10 cellular contexts compared by ENCODE assay signal in genomic region chr16:89444151-89444723, GRCh38. TPM values are rescaled to one million over a fixed set of nuclear protein-coding genes. Genes with fewer than 3 reads are reported as not detected.
DNase-seq lines count a peak whose midpoint lies in the region; ATAC-seq, FAIRE-seq and TF ChIP-seq lines count a peak whose summit lies in the region.
"Had no signal": no experiment of that assay in that cellular context is flagged by ENCODE, and none has a peak within 500 bp of the region (broad histone marks: within the 10 kb centered on the region; RNA-seq: fewer than 3 reads in every experiment).

No MANE protein-coding gene starts in this region.

- no peak overlapping the region for H2AFZ ChIP-seq in K562 (ENCODE audit: low read depth, low read length)
- no peak overlapping the region for H2AFZ ChIP-seq in neural progenitor cell (replicated peaks)

- intact Hi-C loops in CD4-positive, alpha-beta T cell (cut with DNase I, micrococcal nuclease) = loop anchor here (5.0 kb wide), 2 partner anchors 37 to 38 kb away; no protein-coding TSS in a partner anchor
- intact Hi-C loops in K562 (cut with micrococcal nuclease) = no loop called here
- intact Hi-C loops in ovary (cut with DNase I) = no loop called here

- H3K4me3 Mint-ChIP-seq in CD4-positive, alpha-beta T cell = peak overlapping the region; percentile 75
- no peak overlapping the region for H3K4me3 Mint-ChIP-seq in neural progenitor cell

- H3K4me1 ChIP-seq in HUES48 (ENCODE audit: control insufficient read depth, insufficient read depth, low read length) (peaks cover 47% of the 10 kb centered on the region), K562 (replicated peaks in 1 of 2; ENCODE audit: control insufficient read depth in 2 of 2, insufficient read depth in 2 of 2, low read length in 2 of 2) (peaks cover 47 to 61% of the 10 kb centered on the region in 2 experiments), neural progenitor cell (peaks cover 49% of the 10 kb centered on the region), ovary (ENCODE audit: insufficient read depth) (peaks cover 35% of the 10 kb centered on the region)

- H3K36me3 Mint-ChIP-seq in CD4-positive, alpha-beta T cell (ENCODE audit: low read depth) = peaks cover 9% of the 10 kb centered on the region
- H3K36me3 Mint-ChIP-seq in neural progenitor cell = peaks cover 8% of the 10 kb centered on the region

- TF ChIP-seq EP300 in K562 (IDR thresholded peaks at IDR 0.05; ENCODE audit: low read length) (no peak), ovary (IDR thresholded peaks at IDR 0.05) (no peak)

- 56% methylated on average over 3 of the region's 8 CpGs for WGBS in K562 (ENCODE audit: insufficient coverage, low coverage, missing lambda C conversion rate)
- WGBS in ovary, 3 donors = 51 to 60% (median 56%) methylated on average over 8 of the region's 8 CpGs

- no peaks in the 10 kb centered on the region for H3K27me3 Mint-ChIP-seq in CD4-positive, alpha-beta T cell
- peaks cover 10% of the 10 kb centered on the region for H3K27me3 Mint-ChIP-seq in neural progenitor cell (ENCODE audit: insufficient read depth, low read depth)

- H3K9me3 ChIP-seq in CD4-positive, alpha-beta T cell (ENCODE audit: control insufficient read depth, low read length) = no peaks in the 10 kb centered on the region
- H3K9me3 ChIP-seq in HUES48 (ENCODE audit: control insufficient read depth, insufficient read depth, low read length) (no peaks in the 10 kb centered on the region), K562 (replicated peaks; ENCODE audit: control insufficient read depth, insufficient read depth, low read depth, low read length) (no peaks in the 10 kb centered on the region), neural progenitor cell (ENCODE audit: low read depth) (no peaks in the 10 kb centered on the region), ovary (no peaks in the 10 kb centered on the region)
- H3K9me3 ChIP-seq: adrenal gland had no signal

- no peaks in the 10 kb centered on the region for H3K27me3 ChIP-seq in CD4-positive, alpha-beta T cell (ENCODE audit: control insufficient read depth, insufficient read depth, low read length)
- no peaks in the 10 kb centered on the region for H3K27me3 ChIP-seq in HUES48 (ENCODE audit: control insufficient read depth, insufficient read depth, low read length)
- H3K27me3 ChIP-seq in K562 (ENCODE audit: control insufficient read depth in 2 of 2, insufficient read depth in 2 of 2, low read length in 2 of 2) = no peaks in the 10 kb centered on the region
- no peaks in the 10 kb centered on the region for H3K27me3 ChIP-seq in neural progenitor cell
- no peaks in the 10 kb centered on the region for H3K27me3 ChIP-seq in ovary
- H3K27me3 ChIP-seq: adrenal gland had no signal

- no peak overlapping the region for H3K27ac ChIP-seq in CD4-positive, alpha-beta T cell (ENCODE audit: low read depth, low read length)
- H3K27ac ChIP-seq in HUES48 (ENCODE audit: low read depth, low read length) = peak overlapping the region; percentile 38
- H3K27ac ChIP-seq in K562 (ENCODE audit: extremely low read depth, low read depth, low read length) = peak overlapping the region; percentile 28; the same call in 1 of the 3 replicates
- peak overlapping the region; percentile 54 for H3K27ac ChIP-seq in neural progenitor cell
- H3K27ac ChIP-seq in ovary = peak overlapping the region in 1 of 2 donors; percentile 33
- no peak overlapping the region for H3K27ac ChIP-seq in caudate nucleus (ENCODE audit: low read depth, low read length)

- POLR2A ChIA-PET in CD4-positive, alpha-beta T cell (lab: Charles Lee) = interaction anchor here (1.0 to 3.2 kb wide), 3 partner anchors 9 to 45 kb away, joined by 4 to 15 read pairs (median 4); no protein-coding TSS in a partner anchor
- POLR2A ChIA-PET in K562 (lab: Yijun Ruan, JAX) = interaction anchor here (1.0 to 1.3 kb wide), 3 partner anchors 18 to 75 kb away, joined by 3 to 8 read pairs (median 3); no protein-coding TSS in a partner anchor

- no peak for DNase-seq in CD4-positive, alpha-beta T cell
- peak in 1 of 4 experiments; percentile 30 for DNase-seq in K562 (ENCODE audit: extremely low read depth in 1 of 4, low spot score in 3 of 4)
- no peak for DNase-seq in neural progenitor cell (ENCODE audit: low spot score)
- DNase-seq in midbrain (lab: John Stamatoyannopoulos, UW) = no peak
- DNase-seq in ovary = no peak
- no peak for DNase-seq in caudate nucleus (lab: John Stamatoyannopoulos, UW)
- DNase-seq: stimulated activated CD4-positive, alpha-beta T cell treated with anti-CD3 and anti-CD28 coated beads, Interleukin-12 subunit alpha, Interleukin-12 subunit beta, amount 100 ng/mL, for 4 hours; stimulated activated naive CD4-positive, alpha-beta T cell treated with Interleukin-2 at 50 U/mL for 16 hours had no signal

- H3K79me2 ChIP-seq in K562 (ENCODE audit: control insufficient read depth, insufficient read depth, low read length) = peaks cover 99% of the 10 kb centered on the region
- peaks cover 100% of the 10 kb centered on the region for H3K79me2 ChIP-seq in neural progenitor cell (ENCODE audit: low read depth)

- H3K4me1 Mint-ChIP-seq in CD4-positive, alpha-beta T cell (ENCODE audit: low read depth) = peaks cover 33% of the 10 kb centered on the region
- H3K4me1 Mint-ChIP-seq in neural progenitor cell = peaks cover 67% of the 10 kb centered on the region

- CTCF ChIA-PET in CD4-positive, alpha-beta T cell (lab: Charles Lee) = no interaction called here
- CTCF ChIA-PET in K562 (lab: Yijun Ruan, JAX; ENCODE audit: low intra/inter-chr PET ratio) = no interaction called here

- BruUV-seq in K562 (replicated peaks; lab: Mats Ljungman, UMichigan) = no TSS peak

- H3K4me2 ChIP-seq in K562 (ENCODE audit: insufficient read depth, low read length) = no peak overlapping the region
- H3K4me2 ChIP-seq in neural progenitor cell = no peak overlapping the region

- ATAC-seq in CD4-positive, alpha-beta T cell (ENCODE audit: poor library complexity) = no peak
- ATAC-seq in K562 = peak; percentile 13; the same call in 1 of the 3 replicates

- H4K20me1 ChIP-seq in K562 (replicated peaks; ENCODE audit: control insufficient read depth, insufficient read depth, low read length) (peaks cover 92% of the 10 kb centered on the region), neural progenitor cell (ENCODE audit: low read depth) (peaks cover 100% of the 10 kb centered on the region)

- no peak for TF ChIP-seq CTCF in CD4-positive, alpha-beta T cell (IDR thresholded peaks at IDR 0.05)
- TF ChIP-seq CTCF in K562 (IDR thresholded peaks at IDR 0.05 in 2 of 3, conservative IDR thresholded peaks at IDR 0.05 in 1 of 3; ENCODE audit: insufficient read depth in 2 of 3, low read depth in 1 of 3, low read length in 3 of 3) (no peak), neural progenitor cell (IDR thresholded peaks at IDR 0.05) (no peak), ovary (IDR thresholded peaks at IDR 0.05) (no peak)

- no peak for TF ChIP-seq RAD21 in K562 (CRISPR knock-in tag; conservative IDR thresholded peaks at IDR 0.05 in 1 of 2, IDR thresholded peaks at IDR 0.05 in 1 of 2)

- H3K36me3 ChIP-seq in HUES48 (ENCODE audit: control insufficient read depth, insufficient read depth, low read length) (no peaks in the 10 kb centered on the region), K562 (ENCODE audit: control insufficient read depth, insufficient read depth, low read length) (peaks cover 13% of the 10 kb centered on the region; the same call in 2 of the 3 replicates), neural progenitor cell (no peaks in the 10 kb centered on the region), ovary (no peaks in the 10 kb centered on the region)
- H3K36me3 ChIP-seq: adrenal gland had no signal

- in situ Hi-C loops in K562 (cut with MboI) = no loop called here

- peaks cover 13% of the 10 kb centered on the region for H3F3A ChIP-seq in neural progenitor cell (ENCODE audit: low read depth)

- no peaks in the 10 kb centered on the region for H3K9me3 Mint-ChIP-seq in CD4-positive, alpha-beta T cell
- H3K9me3 Mint-ChIP-seq in neural progenitor cell = no peaks in the 10 kb centered on the region

- H3K9ac ChIP-seq in HUES48 (ENCODE audit: low read depth, low read length) = no peak overlapping the region
- no peak overlapping the region for H3K9ac ChIP-seq in K562 (ENCODE audit: insufficient read depth in 1 of 2, low read depth in 2 of 2, low read length in 2 of 2)
- H3K9ac ChIP-seq in neural progenitor cell = no peak overlapping the region

- H3K27ac Mint-ChIP-seq in CD4-positive, alpha-beta T cell = peak overlapping the region; percentile 48
- H3K27ac Mint-ChIP-seq in neural progenitor cell = peak overlapping the region; percentile 64

- H3K4me3 ChIP-seq in HUES48 (ENCODE audit: low read depth, low read length) (no peak overlapping the region), K562 (no peak overlapping the region), neural progenitor cell (no peak overlapping the region), ovary (no peak overlapping the region)
- H3K4me3 ChIP-seq: adrenal gland had no signal

- no peak for TF ChIP-seq POLR2A in K562 (conservative IDR thresholded peaks at IDR 0.05)
- no peak for TF ChIP-seq POLR2A in ovary (IDR thresholded peaks at IDR 0.05)

- H3K9me1 ChIP-seq in K562 (ENCODE audit: control insufficient read depth, insufficient read depth, low read length) = peaks cover 29% of the 10 kb centered on the region

- no peak for FAIRE-seq in K562 (lab: Jason Lieb, UNC)

TF ChIP-seq in K562, 482 proteins besides CTCF, POLR2A, EP300 and RAD21 (continues in another document):
- no peak for TF ChIP-seq NCOA6 (IDR thresholded peaks at IDR 0.05)

RNA-seq across cellular contexts. Expression of gene ANKRD11, which starts 46.1 kb away (rescaled TPM):
- 100 to 1,000 TPM; 200 to 211 TPM for total RNA-seq in CD4-positive, alpha-beta T cell
- total RNA-seq in K562 (2011; cell fraction: chromatin; rRNA removed; ENCODE audit: low replicate concordance) = 521 and 557 TPM in 2 replicates
- total RNA-seq in K562 (2011; cell fraction: nucleolus; rRNA removed) = 219 and 271 TPM in 2 replicates
- 280 and 307 TPM in 2 replicates for total RNA-seq in K562 (2011; cell fraction: nucleoplasm; rRNA removed)
- total RNA-seq in K562 (2014; rRNA removed) = 49.2 and 58.7 TPM in 2 replicates
- total RNA-seq in K562 (2014; rRNA removed; fragmentation: Illumina TruSeq; extraction: Trizol) = 25.4 and 31.7 TPM in 2 replicates
- 26.9 and 27.6 TPM in 2 replicates for total RNA-seq in K562 (2015; rRNA removed; fragmentation: Illumina TruSeq; extraction: Trizol)
- 114 and 126 TPM in 2 replicates for total RNA-seq in K562 (2021)
- polyA plus RNA-seq in K562 (2011; rRNA removed) = 24.1 and 24.5 TPM in 2 replicates
- polyA plus RNA-seq in K562 (2011; cell fraction: cytosol; rRNA removed) = 24.1 and 43.3 TPM in 2 replicates
- polyA plus RNA-seq in K562 (2011; cell fraction: nucleus; rRNA removed) = 82.4 and 115 TPM in 2 replicates
- polyA plus RNA-seq in K562 (2012) = 58.0 and 101 TPM in 2 replicates
- polyA plus RNA-seq in K562 (2014; fragmentation: Illumina TruSeq; extraction: Trizol) = 41.9 and 66.8 TPM in 2 replicates
- 1 to 10 TPM; 4.7 to 5.4 TPM for polyA plus RNA-seq in K562 (2014; fragmentation: Nextera tagmentation; extraction: Ambion mirVana)
- 75.6 and 83.7 TPM in 2 replicates for polyA plus RNA-seq in K562 (2014; rRNA removed)
- 22.7 and 27.7 TPM in 2 replicates for polyA minus RNA-seq in K562 (2011; rRNA and poly(A)+ RNA removed)
- polyA minus RNA-seq in K562 (2011; cell fraction: cytosol; rRNA and poly(A)+ RNA removed) = 41.4 and 57.3 TPM in 2 replicates
- 37.2 and 51.5 TPM in 2 replicates for polyA minus RNA-seq in K562 (2011; cell fraction: nucleus; rRNA and poly(A)+ RNA removed)
- 47.3 and 68.1 TPM in 2 replicates for total RNA-seq in neural progenitor cell (ENCODE audit: low replicate concordance)
- 100 to 1,000 TPM in 5 of 7 donors, 10 to 100 TPM in 2; 56.1 to 188 (median 123) TPM for total RNA-seq in ovary
- 10 to 100 TPM; 52.1 to 68.5 TPM for polyA plus RNA-seq in ovary

Comparison
In these comparisons a context has a peak if more than half of its experiments do, and no peak if none do; other contexts are left out.
1. H3K27ac ChIP-seq: peak in HUES48 (single experiment), K562 (single experiment) and neural progenitor cell (single experiment); none in CD4-positive, alpha-beta T cell (single experiment) and caudate nucleus (single experiment).
2. intact Hi-C loops: an anchor here in CD4-positive, alpha-beta T cell (5.0 kb wide); none called in K562 and ovary.